18 cellular contexts compared by ENCODE assay signal in genomic region chr17:51590071-51590470, GRCh38.
DNase-seq lines count a peak whose midpoint lies in the region; ATAC-seq lines count a peak whose summit lies in the region.
"Had no signal": no experiment of that assay in that cellular context is flagged by ENCODE, and none has a peak within 500 bp of the region (broad histone marks: within the 10 kb centered on the region; RNA-seq: fewer than 3 reads in every experiment).

No MANE protein-coding gene starts in this region.

- no peak for ATAC-seq in GM21619 (IDR thresholded peaks at IDR 0.05; ENCODE audit: unreplicated experiment)
- ATAC-seq: GM12878, mucosa of descending colon had no signal

- DNase-seq in NCI-H1436 (lab: John Stamatoyannopoulos, UW) (peak; percentile 10), NCI-H1436 treated with DMSO at 0.1 percent for 48 hours (lab: John Stamatoyannopoulos, UW) (no peak), NCI-H187 treated with DMSO at 0.1 percent for 48 hours (lab: John Stamatoyannopoulos, UW) (peak; percentile 69), NCI-H510A treated with DMSO at 0.1 percent for 48 hours (lab: John Stamatoyannopoulos, UW) (peak; percentile 45), medulla oblongata (ENCODE audit: extremely low spot score) (peak; percentile 27), A172 (ENCODE audit: low spot score) (no peak)
- no peak for DNase-seq in stimulated activated CD4-positive, alpha-beta T cell treated with anti-CD3 and anti-CD28 coated beads, Interleukin-2, amount 100 ng/mL, for 24 hours
- DNase-seq: activated CD4-positive, alpha-beta T cell treated with anti-CD3 and anti-CD28 coated beads, Interleukin-2, amount 50 U/mL, for 4 hours; activated CD8-positive, alpha-beta memory T cell treated with anti-CD3 and anti-CD28 coated beads, Interleukin-2, amount 50 U/mL, for 4 hours; cerebellar nuclear complex; foreskin fibroblast; immature natural killer cell; mucosa of descending colon; NCI-H2171 treated with DMSO at 0.1 percent for 48 hours; RPMI8226; WERI-Rb-1 had no signal

Comparison
In these comparisons a context has a peak if more than half of its experiments do, and no peak if none do; other contexts are left out.
1. DNase-seq: peak in NCI-H1436 (single experiment), NCI-H187 treated with DMSO at 0.1 percent for 48 hours (single experiment), NCI-H510A treated with DMSO at 0.1 percent for 48 hours (single experiment) and medulla oblongata (single experiment); none in NCI-H1436 treated with DMSO at 0.1 percent for 48 hours (single experiment), stimulated activated CD4-positive, alpha-beta T cell treated with anti-CD3 and anti-CD28 coated beads, Interleukin-2, amount 100 ng/mL, for 24 hours (0 of 2) and A172 (single experiment).